In genomic region chr7:5260530-5261068, GRCh38 we compare ENCODE assay signal across 1 cellular context. TPM values are rescaled to one million over a fixed set of nuclear protein-coding genes. Genes with fewer than 3 reads are reported as not detected.
"Had no signal": no experiment of that assay in that cellular context is flagged by ENCODE, and none has a peak within 500 bp of the region (broad histone marks: within the 10 kb centered on the region; RNA-seq: fewer than 3 reads in every experiment).

No MANE protein-coding gene starts in this region.

RNA-seq across cellular contexts. Expression of gene SLC29A4, which starts 22.1 kb away (rescaled TPM):
- polyA plus RNA-seq: IgD-negative memory B cell had no signal
